ENCODE assay signal across 11 cellular contexts in the genomic region with DNA sequence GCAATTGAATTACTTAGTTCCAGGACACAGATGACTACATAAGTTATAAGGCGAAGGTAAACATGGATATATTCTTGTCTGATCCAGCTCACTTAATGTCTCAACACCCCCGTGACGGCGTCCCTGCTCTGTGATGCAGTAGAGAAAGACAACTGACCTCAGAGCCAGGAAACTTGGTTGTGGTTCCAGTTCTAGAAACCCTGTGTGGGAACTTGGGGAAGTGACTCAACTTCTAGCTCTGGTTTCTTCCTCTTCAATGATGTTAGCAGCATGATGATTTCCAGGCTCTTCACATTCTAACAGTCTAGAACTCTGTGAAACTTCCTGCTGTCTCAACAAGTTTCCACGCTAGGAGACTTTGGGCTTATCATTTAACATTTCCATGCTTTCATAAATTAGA. TPM values are rescaled to one million over a fixed set of nuclear protein-coding genes. Genes with fewer than 3 reads are reported as not detected.
DNase-seq lines count a peak whose midpoint lies in the region; ATAC-seq and TF ChIP-seq lines count a peak whose summit lies in the region.
"Had no signal": no experiment of that assay in that cellular context is flagged by ENCODE, and none has a peak within 500 bp of the region (broad histone marks: within the 10 kb centered on the region; RNA-seq: fewer than 3 reads in every experiment).

No MANE protein-coding gene starts in this region.

- no peaks in the 10 kb centered on the region for H3K27me3 ChIP-seq in CD8-positive, alpha-beta T cell (ENCODE audit: insufficient read depth, low read length)
- no peaks in the 10 kb centered on the region for H3K27me3 ChIP-seq in brain microvascular endothelial cell (replicated peaks)

- no peaks in the 10 kb centered on the region for H3K4me1 ChIP-seq in CD8-positive, alpha-beta T cell (ENCODE audit: insufficient read depth, low read length)

- no peak overlapping the region for H3K4me3 ChIP-seq in CD8-positive, alpha-beta T cell (ENCODE audit: low read depth, low read length)
- H3K4me3 ChIP-seq in brain microvascular endothelial cell (ENCODE audit: low read depth, low read length), result no peak overlapping the region
- H3K4me3 ChIP-seq: PC-9 had no signal

- peaks cover 12% of the 10 kb centered on the region for H3K27me3 Mint-ChIP-seq in CD8-positive, alpha-beta T cell (ENCODE audit: low read depth)
- H3K27me3 Mint-ChIP-seq in osteocyte (ENCODE audit: unreplicated experiment), result no peaks in the 10 kb centered on the region

- in situ Hi-C loops in brain microvascular endothelial cell (cut with HindIII; ENCODE audit: low pct_ligation_motif_present, low sequenced_read_pairs), result no loop called here

- H3K4me3 Mint-ChIP-seq in CD8-positive, alpha-beta T cell, result no peak overlapping the region
- no peak overlapping the region for H3K4me3 Mint-ChIP-seq in osteocyte (ENCODE audit: unreplicated experiment)

- peak; percentile 20 for ATAC-seq in CD8-positive, alpha-beta T cell
- no peak for ATAC-seq in GM19397 (IDR thresholded peaks at IDR 0.05; ENCODE audit: unreplicated experiment)
- ATAC-seq in GM21528 (IDR thresholded peaks at IDR 0.05; ENCODE audit: low FRiP score, unreplicated experiment), result no peak

- CTCF ChIA-PET in CD8-positive, alpha-beta T cell (lab: Charles Lee), result no interaction called here

- intact Hi-C loops in CD8-positive, alpha-beta T cell (cut with DNase I, micrococcal nuclease), result no loop called here

- POLR2A ChIA-PET in CD8-positive, alpha-beta T cell (lab: Charles Lee), result interaction anchor here (0.6 kb wide), 1 partner anchor 1095 kb away, joined by 3 read pairs; no protein-coding TSS in a partner anchor

- no peak overlapping the region for H3K27ac Mint-ChIP-seq in CD8-positive, alpha-beta T cell
- peak overlapping the region; percentile 59 for H3K27ac Mint-ChIP-seq in osteocyte (ENCODE audit: unreplicated experiment)

- H3K9me3 Mint-ChIP-seq in CD8-positive, alpha-beta T cell, result no peaks in the 10 kb centered on the region
- no peaks in the 10 kb centered on the region for H3K9me3 Mint-ChIP-seq in osteocyte (ENCODE audit: unreplicated experiment)

- no peak overlapping the region for H3K27ac ChIP-seq in CD8-positive, alpha-beta T cell (ENCODE audit: low read depth, low read length)
- peak overlapping the region; percentile 84 for H3K27ac ChIP-seq in brain microvascular endothelial cell
- H3K27ac ChIP-seq: PC-9 had no signal

- H3K36me3 ChIP-seq in CD8-positive, alpha-beta T cell (ENCODE audit: insufficient read depth, low read length), result no peaks in the 10 kb centered on the region
- no peaks in the 10 kb centered on the region for H3K36me3 ChIP-seq in brain microvascular endothelial cell (replicated peaks)

- H3K4me1 Mint-ChIP-seq in CD8-positive, alpha-beta T cell (ENCODE audit: low read depth), result no peaks in the 10 kb centered on the region
- peaks cover 78% of the 10 kb centered on the region for H3K4me1 Mint-ChIP-seq in osteocyte (ENCODE audit: unreplicated experiment)

- no peaks in the 10 kb centered on the region for H3K36me3 Mint-ChIP-seq in CD8-positive, alpha-beta T cell
- peaks cover 23% of the 10 kb centered on the region for H3K36me3 Mint-ChIP-seq in osteocyte (ENCODE audit: unreplicated experiment)

- H3K9me3 ChIP-seq in CD8-positive, alpha-beta T cell (ENCODE audit: low read length), result no peaks in the 10 kb centered on the region

- peak in 1 of 7 experiments; percentile 4 for DNase-seq in CD8-positive, alpha-beta T cell
- DNase-seq in OCI-M1 (lab: John Stamatoyannopoulos, UW) (peak; percentile 39), brain microvascular endothelial cell (peak; percentile 94), osteocyte (ENCODE audit: extremely low spot score, unreplicated experiment) (no peak), H4 (ENCODE audit: low spot score) (no peak), NCI-H510A treated with DMSO at 0.1 percent for 48 hours (lab: John Stamatoyannopoulos, UW) (no peak)
- DNase-seq: glutamatergic neuron, PC-9, posterior cingulate gyrus had no signal

- no peak for TF ChIP-seq CTCF in CD8-positive, alpha-beta T cell (IDR thresholded peaks at IDR 0.05)
- TF ChIP-seq CTCF in brain microvascular endothelial cell (IDR thresholded peaks at IDR 0.05; ENCODE audit: low read depth, low read length, missing control alignments) (no peak), osteocyte (IDR thresholded peaks at IDR 0.05) (no peak)

RNA-seq across cellular contexts. Expression of a gene that starts 18.4 kb away (rescaled TPM):
- total RNA-seq in CD8-positive, alpha-beta T cell, result not detected
- 209 and 220 TPM in 2 replicates for total RNA-seq in osteocyte
- 16.4 and 18.4 TPM in 2 replicates for total RNA-seq in H4 (2014; rRNA removed; shearing (Covaris generic))

Comparison
In these comparisons a context has a peak if more than half of its experiments do, and no peak if none do; other contexts are left out.
1. DNase-seq: peak in OCI-M1 (single experiment) and brain microvascular endothelial cell (single experiment); none in osteocyte (single experiment), H4 (single experiment) and NCI-H510A treated with DMSO at 0.1 percent for 48 hours (single experiment).
2. RNA of a gene that starts 18.4 kb away (total RNA-seq): 209 to 220 TPM in osteocyte and 16.4 to 18.4 TPM in H4; not detected in CD8-positive, alpha-beta T cell; every median in the first group is over 10 times any median in the second.